Comparison of ENCODE assay signal across 1 cellular context in genomic region chr12:122871851-122872785, GRCh38.
TF ChIP-seq lines count a peak whose summit lies in the region.

No MANE protein-coding gene starts in this region.

TF ChIP-seq in GM12878, 131 proteins besides CTCF, POLR2A, EP300 and RAD21 (continued from another document and continues in another):
- TF ChIP-seq ZBTB4 (CRISPR knock-in tag; IDR thresholded peaks at IDR 0.05) (no peak), HSF1 (IDR thresholded peaks at IDR 0.05; ENCODE audit: low read depth, low read length) (no peak), SRF (IDR thresholded peaks at IDR 0.05; ENCODE audit: low read depth in 2 of 2, low read length in 2 of 2) (no peak), REST (IDR thresholded peaks at IDR 0.05; ENCODE audit: low read depth, low read length) (no peak), NRF1 (conservative IDR thresholded peaks at IDR 0.05; ENCODE audit: low read depth, low read length) (no peak), BCL3 (IDR thresholded peaks at IDR 0.05; ENCODE audit: borderline replicate concordance, insufficient read depth, low read depth, low read length, poor library complexity, severe bottlenecking) (no peak), IRF5 (IDR thresholded peaks at IDR 0.05; ENCODE audit: borderline replicate concordance) (no peak), HCFC1 (IDR thresholded peaks at IDR 0.05; ENCODE audit: low read length) (no peak), PBX3 (IDR thresholded peaks at IDR 0.05; ENCODE audit: insufficient replicate concordance, low read depth, low read length) (no peak), YY1 (IDR thresholded peaks at IDR 0.05; ENCODE audit: low read depth, low read length) (no peak), CBX3 (IDR thresholded peaks at IDR 0.05; ENCODE audit: borderline replicate concordance, low read depth) (no peak), IRF3 (IDR thresholded peaks at IDR 0.05) (no peak), HDAC2 (IDR thresholded peaks at IDR 0.05) (no peak), TCF12 (IDR thresholded peaks at IDR 0.05; ENCODE audit: low read depth, low read length) (no peak), CHD2 (IDR thresholded peaks at IDR 0.05; ENCODE audit: borderline replicate concordance, low read depth, low read length) (no peak), ZBTB33 (IDR thresholded peaks at IDR 0.05) (no peak), ZNF384 (IDR thresholded peaks at IDR 0.05; ENCODE audit: borderline replicate concordance, low read depth, low read length) (peak; percentile 6; the same call in 1 of the 2 replicates), SMAD1 (IDR thresholded peaks at IDR 0.05; ENCODE audit: low read depth, partially characterized antibody) (no peak), YBX1 (IDR thresholded peaks at IDR 0.05) (no peak), ETV6 (conservative IDR thresholded peaks at IDR 0.05 in 1 of 2, IDR thresholded peaks at IDR 0.05 in 1 of 2; ENCODE audit: borderline replicate concordance in 1 of 2, low read depth in 1 of 2) (peak in 1 of 2 experiments; percentile 69; a peak in 2 of 4 replicates), HDAC6 (IDR thresholded peaks at IDR 0.05; ENCODE audit: unreplicated experiment) (no peak), PAX8 (IDR thresholded peaks at IDR 0.05) (no peak), SREBF2 (IDR thresholded peaks at IDR 0.05; ENCODE audit: low read length) (no peak), PML (IDR thresholded peaks at IDR 0.05; ENCODE audit: low read length) (no peak), HDGF (IDR thresholded peaks at IDR 0.05) (no peak), MEF2B (IDR thresholded peaks at IDR 0.05; ENCODE audit: partially characterized antibody, poor library complexity, severe bottlenecking) (no peak), PRDM15 (CRISPR knock-in tag; IDR thresholded peaks at IDR 0.05) (no peak), NR2F1 (conservative IDR thresholded peaks at IDR 0.05) (no peak), SPI1 (IDR thresholded peaks at IDR 0.05; ENCODE audit: borderline replicate concordance, insufficient read depth, low read depth, low read length) (peak; percentile 58)
